Comparison of ENCODE assay signal across 12 cellular contexts in the genomic region with DNA sequence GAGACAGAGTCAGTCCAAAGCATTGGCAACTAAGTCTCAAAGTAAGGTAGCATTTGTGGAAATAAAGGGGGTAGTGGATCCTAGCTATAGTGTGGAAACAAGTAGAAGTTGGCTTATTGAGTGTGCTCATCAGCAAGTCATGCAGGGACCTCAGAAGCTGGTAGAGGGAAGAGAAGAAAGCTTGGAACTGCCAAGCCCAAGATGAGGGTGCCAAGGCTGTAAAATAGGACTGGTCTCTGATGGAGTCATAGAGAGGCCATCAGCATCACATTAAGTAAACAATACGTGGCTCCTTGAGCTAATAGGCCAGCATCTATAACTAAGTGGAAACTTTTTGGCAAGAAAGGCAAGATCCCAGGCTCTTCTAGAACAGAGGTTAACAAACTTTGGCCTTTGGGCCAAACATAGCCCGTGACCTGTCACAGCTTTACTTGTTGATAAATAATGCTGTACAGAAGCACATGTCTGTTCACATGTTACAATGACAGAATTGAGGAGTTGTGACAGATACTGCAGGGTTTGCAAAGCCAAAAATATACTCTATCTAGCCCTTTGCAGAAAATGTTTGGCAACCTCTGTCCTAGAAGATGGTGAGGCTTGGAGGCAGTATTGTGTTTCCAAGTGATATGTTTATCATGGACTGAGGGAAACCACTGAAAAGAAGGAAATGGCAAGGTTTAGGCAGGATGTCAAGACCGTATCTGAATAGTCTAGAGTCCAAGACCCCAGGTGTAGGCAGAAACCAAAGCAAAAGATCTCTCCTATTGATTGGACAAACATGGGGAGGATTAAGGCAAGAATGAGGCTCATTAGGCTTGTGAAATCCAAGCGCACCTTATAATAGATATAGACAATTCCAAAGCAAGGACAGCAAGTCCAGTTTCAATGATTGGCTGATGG.
DNase-seq lines count a peak whose midpoint lies in the region; ATAC-seq and TF ChIP-seq lines count a peak whose summit lies in the region.
"Had no signal": no experiment of that assay in that cellular context is flagged by ENCODE, and none has a peak within 500 bp of the region (broad histone marks: within the 10 kb centered on the region; RNA-seq: fewer than 3 reads in every experiment).

No MANE protein-coding gene starts in this region.

- H3K4me2 ChIP-seq in HCT116 (ENCODE audit: low read length) = no peak overlapping the region

- no peak for TF ChIP-seq RAD21 in HCT116 (IDR thresholded peaks at IDR 0.05; ENCODE audit: low read depth)

- H3K9me3 ChIP-seq in HCT116 (ENCODE audit: control insufficient read depth in 1 of 2, insufficient read depth in 1 of 2, low read depth in 1 of 2, low read length in 2 of 2) (no peaks in the 10 kb centered on the region), right lobe of liver (no peaks in the 10 kb centered on the region)

- TF ChIP-seq CTCF in CD14-positive monocyte (IDR thresholded peaks at IDR 0.05) (no peak), HCT116 (IDR thresholded peaks at IDR 0.05 in 2 of 3, conservative IDR thresholded peaks at IDR 0.05 in 1 of 3; ENCODE audit: borderline replicate concordance in 1 of 3, insufficient read depth in 1 of 3, low read depth in 2 of 3, low read length in 2 of 3) (no peak), right lobe of liver (IDR thresholded peaks at IDR 0.05) (no peak)

- H3K36me3 Mint-ChIP-seq in CD14-positive monocyte = peaks cover 6 to 11% of the 10 kb centered on the region in 2 donors
- peaks cover 33% of the 10 kb centered on the region for H3K36me3 Mint-ChIP-seq in activated naive CD8-positive, alpha-beta T cell treated with anti-CD3 and anti-CD28 coated beads for 36 hours

- H3K4me1 Mint-ChIP-seq in CD14-positive monocyte = peaks cover 39% of the 10 kb centered on the region
- peaks cover 67% of the 10 kb centered on the region for H3K4me1 Mint-ChIP-seq in activated naive CD8-positive, alpha-beta T cell treated with anti-CD3 and anti-CD28 coated beads for 36 hours

- H3K4me1 ChIP-seq in HCT116 (ENCODE audit: control insufficient read depth in 1 of 2, insufficient read depth in 2 of 2, low read length in 2 of 2) = peaks cover 7 to 21% of the 10 kb centered on the region in 2 experiments
- no peaks in the 10 kb centered on the region for H3K4me1 ChIP-seq in right lobe of liver

- RAD21 ChIA-PET in HCT116 (lab: Charles Lee; ENCODE audit: low non-redundant PET in 1 of 2, low total read pairs in 2 of 2, uncharacterized antibody in 2 of 2, unreplicated experiment in 2 of 2) = no interaction called here

- H3K9ac ChIP-seq in HCT116 (ENCODE audit: low read length) = no peak overlapping the region

- peaks cover 3 to 16% (median 10%) of the 10 kb centered on the region in 7 donors for H3K9me3 Mint-ChIP-seq in CD14-positive monocyte
- H3K9me3 Mint-ChIP-seq in activated naive CD8-positive, alpha-beta T cell treated with anti-CD3 and anti-CD28 coated beads for 36 hours = peaks cover 24% of the 10 kb centered on the region

- POLR2A ChIA-PET in HCT116 (lab: Charles Lee) = no interaction called here

- H3K4me3 ChIP-seq in HCT116 (replicated peaks in 1 of 2; ENCODE audit: low read depth in 1 of 2, low read length in 2 of 2) (no peak overlapping the region), right lobe of liver (no peak overlapping the region)

- TF ChIP-seq POLR2A in HCT116 (IDR thresholded peaks at IDR 0.05; ENCODE audit: borderline replicate concordance, extremely low read depth, insufficient read depth, insufficient read length) (no peak), right lobe of liver (IDR thresholded peaks at IDR 0.05) (no peak)

- H3K4me3 Mint-ChIP-seq in CD14-positive monocyte = no peak overlapping the region
- no peak overlapping the region for H3K4me3 Mint-ChIP-seq in activated naive CD8-positive, alpha-beta T cell treated with anti-CD3 and anti-CD28 coated beads for 36 hours

- no peaks in the 10 kb centered on the region for H3K27me3 ChIP-seq in HCT116 (ENCODE audit: insufficient read depth, low read length)
- H3K27me3 ChIP-seq in right lobe of liver = no peaks in the 10 kb centered on the region

- DNase-seq in CD14-positive monocyte (ENCODE audit: low spot score) = no peak
- DNase-seq in HCT116 (ENCODE audit: low read depth, low spot score) = no peak
- no peak for DNase-seq in activated naive CD8-positive, alpha-beta T cell treated with anti-CD3 and anti-CD28 coated beads for 36 hours
- no peak for DNase-seq in right lobe of liver
- DNase-seq in nucleus accumbens (lab: John Stamatoyannopoulos, UW) = no peak
- DNase-seq: activated CD8-positive, alpha-beta memory T cell treated with anti-CD3 and anti-CD28 coated beads, Interleukin-2, amount 50 U/mL, for 48 hours; H7; NCI-H1092; NCI-H446 had no signal

- H3K27me3 Mint-ChIP-seq in CD14-positive monocyte (ENCODE audit: low read depth in 3 of 3) = peaks cover 0 to 4% (median 0%) of the 10 kb centered on the region in 3 donors
- no peaks in the 10 kb centered on the region for H3K27me3 Mint-ChIP-seq in activated naive CD8-positive, alpha-beta T cell treated with anti-CD3 and anti-CD28 coated beads for 36 hours

- intact Hi-C loops in CD14-positive monocyte (cut with micrococcal nuclease) = no loop called here
- intact Hi-C loops in HCT116 (cut with micrococcal nuclease) = no loop called here
- intact Hi-C loops in right lobe of liver (cut with DNase I) = no loop called here

- CTCF ChIA-PET in HCT116 (lab: Charles Lee) = no interaction called here

- H2AFZ ChIP-seq in HCT116 (ENCODE audit: low read depth, low read length, poor library complexity, severe bottlenecking) = peak overlapping the region; percentile 49

- 20% methylated on average over 4 of the region's 4 CpGs for WGBS in right lobe of liver (ENCODE audit: insufficient coverage, low coverage, low lambda C conversion rate, missing lambda C conversion rate)

- no peak overlapping the region for H3K27ac ChIP-seq in HCT116 (ENCODE audit: low read depth, low read length)
- peak overlapping the region in 1 of 3 donors; percentile 15 for H3K27ac ChIP-seq in right lobe of liver

- peak overlapping the region in 6 of 7 donors; percentile 50 to 87 (median 58) for H3K27ac Mint-ChIP-seq in CD14-positive monocyte
- H3K27ac Mint-ChIP-seq in activated naive CD8-positive, alpha-beta T cell treated with anti-CD3 and anti-CD28 coated beads for 36 hours = peak overlapping the region; percentile 64

- H3K36me3 ChIP-seq in HCT116 (ENCODE audit: control insufficient read depth in 1 of 2, insufficient read depth in 2 of 2, low read length in 2 of 2) (no peaks in the 10 kb centered on the region), right lobe of liver (no peaks in the 10 kb centered on the region)

- no peaks in the 10 kb centered on the region for H3K9me2 ChIP-seq in HCT116 (ENCODE audit: insufficient read depth)

- no peaks in the 10 kb centered on the region for H4K20me1 ChIP-seq in HCT116 (ENCODE audit: insufficient read depth)

- no TSS peak for BruUV-seq in HCT116 (replicated peaks; lab: Mats Ljungman, UMichigan)

- no peak for ATAC-seq in HCT116
- ATAC-seq in right lobe of liver = peak; percentile 65 to 86 (median 79)
- no peak for ATAC-seq in HG03025 (IDR thresholded peaks at IDR 0.05; ENCODE audit: low FRiP score, unreplicated experiment)
- no peak for ATAC-seq in HG03135 (IDR thresholded peaks at IDR 0.05; ENCODE audit: unreplicated experiment)
- ATAC-seq in GM21786 (IDR thresholded peaks at IDR 0.05; ENCODE audit: unreplicated experiment) = no peak

- H3K79me2 ChIP-seq in HCT116 (ENCODE audit: insufficient read depth, low read length) = no peaks in the 10 kb centered on the region

TF ChIP-seq in HCT116, 20 proteins besides CTCF, POLR2A, EP300 and RAD21 (continues in another document):
- no peak for TF ChIP-seq ZBTB33 (IDR thresholded peaks at IDR 0.05; ENCODE audit: extremely low read depth, insufficient replicate concordance, low read length)
- TF ChIP-seq SRF (IDR thresholded peaks at IDR 0.05; ENCODE audit: low read depth) = no peak
- no peak for TF ChIP-seq EZH2phosphoT487 (IDR thresholded peaks at IDR 0.05; ENCODE audit: borderline replicate concordance)
- no peak for TF ChIP-seq REST (IDR thresholded peaks at IDR 0.05; ENCODE audit: low read depth)
- TF ChIP-seq JUND (IDR thresholded peaks at IDR 0.05) = no peak
- no peak for TF ChIP-seq CBX3 (IDR thresholded peaks at IDR 0.05; ENCODE audit: low read depth)

Comparison
In these comparisons a context has a peak if more than half of its experiments do, and no peak if none do; other contexts are left out.
1. ATAC-seq: peak in right lobe of liver (4 of 4); none in HCT116 (single experiment), HG03025 (single experiment), HG03135 (single experiment) and GM21786 (single experiment).